In genomic region chr16:78584213-78584860, GRCh38 we compare ENCODE assay signal across 23 cellular contexts.
"Had no signal": no experiment of that assay in that cellular context is flagged by ENCODE, and none has a peak within 500 bp of the region (broad histone marks: within the 10 kb centered on the region; RNA-seq: fewer than 3 reads in every experiment).

No MANE protein-coding gene starts in this region.

- DNase-seq: activated CD4-positive, alpha-beta T cell treated with anti-CD3 and anti-CD28 coated beads for 4 hours; activated CD4-positive, alpha-beta T cell treated with anti-CD3 and anti-CD28 coated beads, Interleukin-2, amount 50 U/mL, for 4 hours; activated effector memory CD4-positive, alpha-beta T cell treated with anti-CD3 and anti-CD28 coated beads, Interleukin-2, amount 50 U/mL, for 16 hours; activated naive CD4-positive, alpha-beta T cell treated with anti-CD3 and anti-CD28 coated beads for 36 hours; activated naive CD8-positive, alpha-beta T cell treated with anti-CD3 and anti-CD28 coated beads, Interleukin-2, amount 10 ng/mL, durations not matched to agents 7 days and 5 days; caudate nucleus; foreskin keratinocyte; heart right ventricle; left ventricle myocardium inferior; ovary; retina; spleen; stimulated activated naive CD4-positive, alpha-beta T cell had no signal

- H3K27ac ChIP-seq: ascending aorta, foreskin keratinocyte, heart right ventricle, left ventricle myocardium inferior, ovary, spleen, tibial nerve, VCaP had no signal

- ATAC-seq: esophagus mucosa, foreskin keratinocyte had no signal

- FAIRE-seq: endothelial cell of umbilical vein, TTC549, urothelium cell line had no signal

- H3K4me1 Mint-ChIP-seq: activated naive CD8-positive, alpha-beta T cell treated with anti-CD3 and anti-CD28 coated beads, Interleukin-2, amount 10 ng/mL, durations not matched to agents 7 days and 5 days; nephron had no signal

- H3K4me3 ChIP-seq: ascending aorta, heart right ventricle, left ventricle myocardium inferior, ovary, spleen, tibial nerve had no signal

- H3K9me3 Mint-ChIP-seq: activated naive CD4-positive, alpha-beta T cell treated with anti-CD3 and anti-CD28 coated beads for 36 hours; nephron had no signal

- H3K4me3 Mint-ChIP-seq: activated naive CD4-positive, alpha-beta T cell treated with anti-CD3 and anti-CD28 coated beads for 36 hours; activated naive CD8-positive, alpha-beta T cell treated with anti-CD3 and anti-CD28 coated beads, Interleukin-2, amount 10 ng/mL, durations not matched to agents 7 days and 5 days; brain; nephron had no signal

- H3K36me3 ChIP-seq: ascending aorta, heart right ventricle, left ventricle myocardium inferior, ovary, spleen, tibial nerve had no signal

- H3K27me3 ChIP-seq: ascending aorta, foreskin keratinocyte, heart right ventricle, ovary, spleen, tibial nerve had no signal

- H3K27ac Mint-ChIP-seq: activated naive CD4-positive, alpha-beta T cell treated with anti-CD3 and anti-CD28 coated beads for 36 hours; activated naive CD8-positive, alpha-beta T cell treated with anti-CD3 and anti-CD28 coated beads, Interleukin-2, amount 10 ng/mL, durations not matched to agents 7 days and 5 days; brain; nephron; progenitor cell of endocrine pancreas had no signal

- H3K36me3 Mint-ChIP-seq: brain had no signal

- H3K4me1 ChIP-seq: ascending aorta, foreskin keratinocyte, tibial nerve had no signal

- H3K27me3 Mint-ChIP-seq: activated naive CD8-positive, alpha-beta T cell treated with anti-CD3 and anti-CD28 coated beads, Interleukin-2, amount 10 ng/mL, durations not matched to agents 7 days and 5 days; progenitor cell of endocrine pancreas had no signal

- H3K9me3 ChIP-seq: ascending aorta, heart right ventricle, left ventricle myocardium inferior, ovary, spleen, tibial nerve had no signal
